19 cellular contexts compared by ENCODE assay signal in the genomic region with DNA sequence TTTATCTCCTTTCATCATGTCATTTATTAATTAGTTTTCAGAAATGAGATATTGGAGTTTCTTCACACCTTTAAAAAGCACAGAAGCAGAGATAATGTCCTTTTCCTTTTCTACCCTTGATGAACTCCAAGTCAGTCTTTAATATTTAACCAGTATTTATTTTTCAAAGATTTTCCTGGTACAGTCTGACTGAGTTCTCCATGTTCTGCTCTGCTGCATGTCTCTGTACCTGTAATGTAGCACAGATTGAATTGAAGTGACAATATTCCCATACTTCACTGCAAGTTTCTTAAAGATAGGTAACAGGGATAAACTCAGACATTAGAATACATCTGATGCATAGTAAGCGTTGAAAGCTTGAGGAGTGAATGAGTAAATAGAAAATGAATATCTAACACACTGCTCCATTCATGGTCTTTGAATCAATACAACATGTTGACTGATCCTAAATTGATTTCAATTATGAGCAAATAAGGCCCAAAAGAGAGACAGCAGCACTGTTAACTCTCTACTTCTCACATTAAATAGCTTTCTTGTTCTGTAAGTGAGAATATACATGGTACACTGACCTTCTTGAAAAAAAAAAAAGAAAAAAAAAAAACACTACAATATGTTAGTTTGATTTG.
A peak's percentile ranks its signal among the peaks of the same experiment; 100 is the strongest.
DNase-seq lines count a peak whose midpoint lies in the region; ATAC-seq and TF ChIP-seq lines count a peak whose summit lies in the region.
"Had no signal": no experiment of that assay in that cellular context is flagged by ENCODE, and none has a peak within 500 bp of the region (broad histone marks: within the 10 kb centered on the region; RNA-seq: fewer than 3 reads in every experiment).

No MANE protein-coding gene starts in this region.

- H3K4me3 ChIP-seq in right lobe of liver (no peak overlapping the region), vagina (no peak overlapping the region)
- H3K4me3 ChIP-seq: A549, SJSA1 had no signal

- DNase-seq in NCI-H510A treated with DMSO at 0.1 percent for 48 hours (lab: John Stamatoyannopoulos, UW) (peak; percentile 2), NCI-H510A (lab: John Stamatoyannopoulos, UW) (no peak), NCI-H1092 (lab: John Stamatoyannopoulos, UW) (peak; percentile 9), NCI-H69 (lab: John Stamatoyannopoulos, UW) (peak; percentile 17), right lobe of liver (no peak), vagina (ENCODE audit: extremely low spot score in 2 of 2) (no peak)
- DNase-seq: BE2C, GDM1, Kasumi-1, NCI-H1048, NCI-H187, NCI-H2171, NCI-H446, T-helper 1 cell had no signal

- peak; percentile 84 to 92 (median 87) for ATAC-seq in right lobe of liver
- no peak for ATAC-seq in GM18502 (IDR thresholded peaks at IDR 0.05; ENCODE audit: poor library complexity, unreplicated experiment)
- no peak for ATAC-seq in HG02759 (IDR thresholded peaks at IDR 0.05; ENCODE audit: unreplicated experiment)
- ATAC-seq: A549, Right ventricle myocardium inferior had no signal

- WGBS in right lobe of liver (ENCODE audit: insufficient coverage, low coverage, low lambda C conversion rate, missing lambda C conversion rate): 33% methylated on average over 1 of the region's 1 CpG

- H3K27me3 ChIP-seq in right lobe of liver (no peaks in the 10 kb centered on the region), vagina (no peaks in the 10 kb centered on the region)
- H3K27me3 ChIP-seq: BE2C, SJSA1 had no signal

- TF ChIP-seq CTCF in right lobe of liver (IDR thresholded peaks at IDR 0.05) (no peak), vagina (IDR thresholded peaks at IDR 0.05) (no peak)

- TF ChIP-seq POLR2A in right lobe of liver (IDR thresholded peaks at IDR 0.05): no peak
- TF ChIP-seq POLR2A in vagina (IDR thresholded peaks at IDR 0.05): no peak

- intact Hi-C loops in right lobe of liver (cut with DNase I): no loop called here
- intact Hi-C loops in vagina (cut with DNase I): no loop called here

- H3K4me1 ChIP-seq in right lobe of liver: peaks cover 0 to 43% (median 3%) of the 10 kb centered on the region in 4 donors
- no peaks in the 10 kb centered on the region for H3K4me1 ChIP-seq in vagina
- H3K4me1 ChIP-seq: A549, BE2C, SJSA1 had no signal

- H3K36me3 ChIP-seq in right lobe of liver (no peaks in the 10 kb centered on the region), vagina (no peaks in the 10 kb centered on the region)
- H3K36me3 ChIP-seq: BE2C, SJSA1 had no signal

- H3K27ac ChIP-seq in right lobe of liver (peak overlapping the region in 2 of 3 donors; percentile 8 to 70), vagina (no peak overlapping the region)
- H3K27ac ChIP-seq: A549, SJSA1 had no signal

- H3K9me3 ChIP-seq in right lobe of liver: no peaks in the 10 kb centered on the region
- H3K9me3 ChIP-seq in vagina: no peaks in the 10 kb centered on the region
- H3K9me3 ChIP-seq: A549, BE2C, SJSA1 had no signal

Comparison
In these comparisons a context has a peak if more than half of its experiments do, and no peak if none do; other contexts are left out.
1. DNase-seq: peak in NCI-H510A treated with DMSO at 0.1 percent for 48 hours (single experiment), NCI-H1092 (single experiment) and NCI-H69 (single experiment); none in NCI-H510A (single experiment), right lobe of liver (0 of 3) and vagina (0 of 2).
2. ATAC-seq: peak in right lobe of liver (4 of 4); none in GM18502 (single experiment) and HG02759 (single experiment).